ENCODE assay signal across 8 cellular contexts in genomic region chr11:587978-588380, GRCh38. TPM values are rescaled to one million over a fixed set of nuclear protein-coding genes. Genes with fewer than 3 reads are reported as not detected.
DNase-seq lines count a peak whose midpoint lies in the region; FAIRE-seq and TF ChIP-seq lines count a peak whose summit lies in the region.

No MANE protein-coding gene starts in this region.

- DNase-seq in HK-2 (ENCODE audit: unreplicated experiment) = peak; percentile 82
- DNase-seq in activated CD4-positive, alpha-beta T cell treated with anti-CD3 and anti-CD28 coated beads, Interleukin-2, amount 50 U/mL, for 24 hours (ENCODE audit: low read depth in 1 of 2, low spot score in 1 of 2) = peak; percentile 46 to 57
- DNase-seq in endothelial cell of umbilical vein (ENCODE audit: low read depth, low spot score) = no peak
- DNase-seq in stimulated activated CD4-positive, alpha-beta T cell treated with anti-CD3 and anti-CD28 coated beads, Interleukin-15, amount 100 ng/mL, for 48 hours (ENCODE audit: low read depth in 2 of 2) = peak; percentile 66 to 70
- no peak for DNase-seq in NCI-H2171 (lab: John Stamatoyannopoulos, UW)
- DNase-seq in WERI-Rb-1 = no peak
- no peak for DNase-seq in ecto neural progenitor cell (ENCODE audit: low spot score)
- DNase-seq in NCI-H2107 (lab: John Stamatoyannopoulos, UW) = no peak

- H3K36me3 ChIP-seq in endothelial cell of umbilical vein (ENCODE audit: control insufficient read depth in 2 of 2, extremely low read depth in 1 of 2, insufficient read depth in 2 of 2, low read length in 2 of 2) (peaks cover 10 to 38% of the 10 kb centered on the region in 2 experiments), WERI-Rb-1 (peaks cover 81% of the 10 kb centered on the region)

- no peak for TF ChIP-seq CTCF in endothelial cell of umbilical vein (IDR thresholded peaks at IDR 0.05; ENCODE audit: extremely low read depth in 1 of 2, insufficient read depth in 1 of 2, low read depth in 1 of 2, low read length in 2 of 2)
- TF ChIP-seq CTCF in WERI-Rb-1 (IDR thresholded peaks at IDR 0.05; ENCODE audit: low read depth, low read length) = no peak

- no peaks in the 10 kb centered on the region for H4K20me1 ChIP-seq in endothelial cell of umbilical vein (replicated peaks; ENCODE audit: control insufficient read depth, extremely low read depth, insufficient read depth, low read length)

- CTCF ChIA-PET in endothelial cell of umbilical vein (lab: Charles Lee) = no interaction called here

- dilution Hi-C loops in endothelial cell of umbilical vein (cut with MboI; ENCODE audit: extremely low pct_ligation_motif_present, low sequenced_read_pairs) = no loop called here

- no peaks in the 10 kb centered on the region for H3K9me1 ChIP-seq in endothelial cell of umbilical vein (replicated peaks; ENCODE audit: control insufficient read depth, extremely low read depth, insufficient read depth, low read length)

- POLR2A ChIA-PET in endothelial cell of umbilical vein (lab: Charles Lee) = no interaction called here

- peak; percentile 79 for FAIRE-seq in endothelial cell of umbilical vein (lab: Jason Lieb, UNC)

- H3K4me3 ChIP-seq in endothelial cell of umbilical vein (replicated peaks in 1 of 3; ENCODE audit: insufficient read depth in 1 of 3, low read depth in 1 of 3, low read length in 3 of 3) = no peak overlapping the region
- no peak overlapping the region for H3K4me3 ChIP-seq in WERI-Rb-1 (ENCODE audit: low read depth, low read length)

- no peak for TF ChIP-seq POLR2A in endothelial cell of umbilical vein (IDR thresholded peaks at IDR 0.05; ENCODE audit: low read depth, low read length)

- peak overlapping the region; percentile 66 for H3K27ac ChIP-seq in endothelial cell of umbilical vein (ENCODE audit: insufficient read depth, low read depth, low read length)
- H3K27ac ChIP-seq in WERI-Rb-1 = no peak overlapping the region

- H3K4me2 ChIP-seq in endothelial cell of umbilical vein (ENCODE audit: insufficient read depth, low read length) = no peak overlapping the region

- BruUV-seq in endothelial cell of umbilical vein (replicated peaks; lab: Mats Ljungman, UMichigan) = no TSS peak

- peaks cover 17% of the 10 kb centered on the region for H3K79me2 ChIP-seq in endothelial cell of umbilical vein (ENCODE audit: control insufficient read depth, insufficient read depth, low read length)

- H3K9me3 ChIP-seq in endothelial cell of umbilical vein (replicated peaks; ENCODE audit: control insufficient read depth, insufficient read depth, low read length) (no peaks in the 10 kb centered on the region), WERI-Rb-1 (ENCODE audit: severe bottlenecking) (no peaks in the 10 kb centered on the region)

- intact Hi-C loops in endothelial cell of umbilical vein (cut with micrococcal nuclease) = no loop called here

- no peak overlapping the region for H2AFZ ChIP-seq in endothelial cell of umbilical vein (ENCODE audit: low read depth, low read length)

- no peaks in the 10 kb centered on the region for H3K27me3 ChIP-seq in endothelial cell of umbilical vein (ENCODE audit: control insufficient read depth in 2 of 2, insufficient read depth in 2 of 2, low read length in 2 of 2)
- H3K27me3 ChIP-seq in WERI-Rb-1 (ENCODE audit: insufficient read depth, low read depth, severe bottlenecking) = no peaks in the 10 kb centered on the region

- H3K4me1 ChIP-seq in endothelial cell of umbilical vein (ENCODE audit: control insufficient read depth, extremely low read depth, insufficient read depth, low read length) = peaks cover 11% of the 10 kb centered on the region

- H3K9ac ChIP-seq in endothelial cell of umbilical vein (replicated peaks; ENCODE audit: extremely low read depth, insufficient read depth, low read length) = no peak overlapping the region

TF ChIP-seq in endothelial cell of umbilical vein, 7 proteins besides CTCF, POLR2A, EP300 and RAD21:
- TF ChIP-seq FOS (IDR thresholded peaks at IDR 0.05; ENCODE audit: borderline replicate concordance, insufficient read depth, low read length) = peak; percentile 61
- TF ChIP-seq EZH2 (IDR thresholded peaks at IDR 0.05; ENCODE audit: borderline replicate concordance, low read depth, low read length, severe bottlenecking) = no peak
- no peak for TF ChIP-seq GATA2 (IDR thresholded peaks at IDR 0.05; ENCODE audit: insufficient read depth, insufficient read length, low read depth, low read length)
- no peak for TF ChIP-seq MYC (IDR thresholded peaks at IDR 0.05; ENCODE audit: low read depth, low read length)
- no peak for TF ChIP-seq MAX (IDR thresholded peaks at IDR 0.05; ENCODE audit: insufficient read depth, insufficient read length)
TF ChIP-seq in endothelial cell of umbilical vein: peak in this region for 1.

RNA-seq across cellular contexts. Expression of gene PHRF1, which starts 11.7 kb away (rescaled TPM):
- total RNA-seq in endothelial cell of umbilical vein = 38.8 and 39.4 TPM in 2 replicates
- 14.2 and 14.8 TPM in 2 replicates for polyA plus RNA-seq in endothelial cell of umbilical vein
- 11.6 and 14.8 TPM in 2 replicates for polyA plus RNA-seq in endothelial cell of umbilical vein (2011; cell fraction: cytosol; rRNA removed)
- 34.6 and 40.1 TPM in 2 replicates for polyA plus RNA-seq in endothelial cell of umbilical vein (2011; cell fraction: nucleus; rRNA removed)
- 16.6 and 19.6 TPM in 2 replicates for polyA plus RNA-seq in endothelial cell of umbilical vein (2012)
- 13.2 and 16.1 TPM in 2 replicates for polyA minus RNA-seq in endothelial cell of umbilical vein
- polyA minus RNA-seq in endothelial cell of umbilical vein (2011; cell fraction: cytosol; rRNA and poly(A)+ RNA removed) = 8.1 TPM
- polyA minus RNA-seq in endothelial cell of umbilical vein (2011; cell fraction: nucleus; rRNA and poly(A)+ RNA removed) = 25.0 and 35.3 TPM in 2 replicates

RNA-seq across cellular contexts. Expression of gene RASSF7, which starts 27.2 kb away (rescaled TPM):
- total RNA-seq in endothelial cell of umbilical vein = 12.2 and 14.1 TPM in 2 replicates
- polyA plus RNA-seq in endothelial cell of umbilical vein = 19.9 and 27.9 TPM in 2 replicates
- polyA plus RNA-seq in endothelial cell of umbilical vein (2011; cell fraction: cytosol; rRNA removed) = 11.1 and 16.5 TPM in 2 replicates
- 20.5 and 21.7 TPM in 2 replicates for polyA plus RNA-seq in endothelial cell of umbilical vein (2011; cell fraction: nucleus; rRNA removed)
- 5.5 and 12.2 TPM in 2 replicates for polyA plus RNA-seq in endothelial cell of umbilical vein (2012)
- polyA minus RNA-seq in endothelial cell of umbilical vein = 5.7 and 7.6 TPM in 2 replicates
- polyA minus RNA-seq in endothelial cell of umbilical vein (2011; cell fraction: cytosol; rRNA and poly(A)+ RNA removed) = 5.4 TPM
- 1.7 and 3.0 TPM in 2 replicates for polyA minus RNA-seq in endothelial cell of umbilical vein (2011; cell fraction: nucleus; rRNA and poly(A)+ RNA removed)

RNA-seq across cellular contexts. Expression of gene LMNTD2, which starts 27.4 kb away (rescaled TPM):
- total RNA-seq in endothelial cell of umbilical vein = 1.8 and 2.1 TPM in 2 replicates
- 2.6 and 3.9 TPM in 2 replicates for polyA plus RNA-seq in endothelial cell of umbilical vein
- 0.61 and 0.97 TPM in 2 replicates for polyA plus RNA-seq in endothelial cell of umbilical vein (2011; cell fraction: cytosol; rRNA removed)
- 12.6 and 17.5 TPM in 2 replicates for polyA plus RNA-seq in endothelial cell of umbilical vein (2011; cell fraction: nucleus; rRNA removed)
- 0.35 and 1.5 TPM in 2 replicates for polyA plus RNA-seq in endothelial cell of umbilical vein (2012)
- 0.25 and 1.0 TPM in 2 replicates for polyA minus RNA-seq in endothelial cell of umbilical vein
- polyA minus RNA-seq in endothelial cell of umbilical vein (2011; cell fraction: cytosol; rRNA and poly(A)+ RNA removed) = 1.3 TPM
- 0.58 and 4.2 TPM in 2 replicates for polyA minus RNA-seq in endothelial cell of umbilical vein (2011; cell fraction: nucleus; rRNA and poly(A)+ RNA removed)

RNA-seq across cellular contexts. Expression of gene IRF7, which starts 27.8 kb away (rescaled TPM):
- 12.3 and 14.7 TPM in 2 replicates for total RNA-seq in endothelial cell of umbilical vein
- 12.6 and 23.3 TPM in 2 replicates for polyA plus RNA-seq in endothelial cell of umbilical vein
- polyA plus RNA-seq in endothelial cell of umbilical vein (2011; cell fraction: cytosol; rRNA removed) = 4.6 and 8.7 TPM in 2 replicates
- polyA plus RNA-seq in endothelial cell of umbilical vein (2011; cell fraction: nucleus; rRNA removed) = 26.7 and 26.8 TPM in 2 replicates
- 8.6 and 15.0 TPM in 2 replicates for polyA plus RNA-seq in endothelial cell of umbilical vein (2012)
- 6.3 TPM in 2 replicates for polyA minus RNA-seq in endothelial cell of umbilical vein
- 4.2 TPM for polyA minus RNA-seq in endothelial cell of umbilical vein (2011; cell fraction: cytosol; rRNA and poly(A)+ RNA removed)
- polyA minus RNA-seq in endothelial cell of umbilical vein (2011; cell fraction: nucleus; rRNA and poly(A)+ RNA removed) = 10.1 and 15.2 TPM in 2 replicates

RNA-seq across cellular contexts. Expression of gene CDHR5, which starts 36.8 kb away (rescaled TPM):
- not detected in 2 replicates for total RNA-seq in endothelial cell of umbilical vein
- polyA plus RNA-seq in endothelial cell of umbilical vein = not detected in 2 replicates
- polyA plus RNA-seq in endothelial cell of umbilical vein (2011; cell fraction: cytosol; rRNA removed) = not detected in 2 replicates
- polyA plus RNA-seq in endothelial cell of umbilical vein (2011; cell fraction: nucleus; rRNA removed) = not detected in 2 replicates
- 0.20 TPM in 1 of 2 replicates, not detected in the other for polyA plus RNA-seq in endothelial cell of umbilical vein (2012)
- not detected in 2 replicates for polyA minus RNA-seq in endothelial cell of umbilical vein
- not detected for polyA minus RNA-seq in endothelial cell of umbilical vein (2011; cell fraction: cytosol; rRNA and poly(A)+ RNA removed)
- not detected in 2 replicates for polyA minus RNA-seq in endothelial cell of umbilical vein (2011; cell fraction: nucleus; rRNA and poly(A)+ RNA removed)

Comparison
In these comparisons a context has a peak if more than half of its experiments do, and no peak if none do; other contexts are left out.
1. DNase-seq: peak in HK-2 (single experiment), activated CD4-positive, alpha-beta T cell treated with anti-CD3 and anti-CD28 coated beads, Interleukin-2, amount 50 U/mL, for 24 hours (2 of 2) and stimulated activated CD4-positive, alpha-beta T cell treated with anti-CD3 and anti-CD28 coated beads, Interleukin-15, amount 100 ng/mL, for 48 hours (2 of 2); none in endothelial cell of umbilical vein (single experiment), NCI-H2171 (single experiment), WERI-Rb-1 (single experiment), ecto neural progenitor cell (single experiment) and NCI-H2107 (single experiment).